Comparison of ENCODE assay signal across 20 cellular contexts in the genomic region with DNA sequence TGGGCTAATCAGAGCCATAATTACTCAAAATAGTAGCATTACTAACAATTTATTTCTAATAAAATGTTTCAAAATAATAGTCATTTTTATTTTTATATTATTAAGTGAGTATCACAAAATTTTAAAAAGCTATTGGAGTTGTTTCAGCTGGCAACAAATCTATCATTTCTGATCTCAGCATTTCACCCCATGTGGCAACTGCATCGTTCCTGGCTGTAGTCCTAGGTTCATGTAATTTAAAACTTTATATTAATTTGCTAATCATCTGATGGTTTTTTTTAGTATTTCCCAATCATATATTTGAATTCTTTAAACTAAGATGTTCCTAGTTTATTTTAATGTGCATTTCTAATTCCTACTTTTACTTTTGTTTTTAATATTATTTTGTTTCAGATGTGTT.
DNase-seq lines count a peak whose midpoint lies in the region; ATAC-seq and TF ChIP-seq lines count a peak whose summit lies in the region.
"Had no signal": no experiment of that assay in that cellular context is flagged by ENCODE, and none has a peak within 500 bp of the region (broad histone marks: within the 10 kb centered on the region; RNA-seq: fewer than 3 reads in every experiment).

No MANE protein-coding gene starts in this region.

- ATAC-seq in GM18505 (IDR thresholded peaks at IDR 0.05; ENCODE audit: unreplicated experiment) = no peak
- ATAC-seq: HepG2 had no signal

- peak overlapping the region; percentile 59 for H3K4me2 ChIP-seq in skeletal muscle satellite cell (ENCODE audit: low read length)
- H3K4me2 ChIP-seq: neural progenitor cell had no signal

- no peaks in the 10 kb centered on the region for H3K9me3 ChIP-seq in skeletal muscle satellite cell (replicated peaks; ENCODE audit: low read length)

- H3K9ac ChIP-seq in skeletal muscle satellite cell (ENCODE audit: low read depth, low read length) = peak overlapping the region; percentile 83
- H3K9ac ChIP-seq: neural progenitor cell had no signal

- H3K27me3 ChIP-seq in skeletal muscle satellite cell (ENCODE audit: control insufficient read depth, insufficient read depth, low read length) = no peaks in the 10 kb centered on the region
- H3K27me3 ChIP-seq: neural progenitor cell, upper lobe of left lung had no signal

- no peaks in the 10 kb centered on the region for H3K36me3 ChIP-seq in skeletal muscle satellite cell (ENCODE audit: insufficient read depth, low read length)
- H3K36me3 ChIP-seq: neural progenitor cell, upper lobe of left lung had no signal

- TF ChIP-seq POLR2A in GM18505 (IDR thresholded peaks at IDR 0.05; ENCODE audit: borderline replicate concordance, extremely low read depth, insufficient read depth, insufficient read length) = no peak

- DNase-seq in HCEC 1CT (peak; percentile 44), amniotic epithelial cell (ENCODE audit: low read depth) (peak; percentile 13), fibroblast of the aortic adventitia (ENCODE audit: low read depth) (peak; percentile 69), retina (no peak), globus pallidus (ENCODE audit: low spot score) (no peak)
- DNase-seq: activated CD4-positive, alpha-beta T cell treated with anti-CD3 and anti-CD28 coated beads, Interleukin-2, amount 50 U/mL, for 48 hours; activated naive CD4-positive, alpha-beta T cell treated with anti-CD3 and anti-CD28 coated beads, Interleukin-2, amount 50 U/mL, for 16 hours; activated T-cell treated with anti-CD3 and anti-CD28 coated beads, Interleukin-2, amount 50 U/mL, for 48 hours; AML-193; COR-L47; GOT3; NCI-H2029; NCI-H510A; Right ventricle myocardium superior; stimulated activated naive CD4-positive, alpha-beta T cell; upper lobe of left lung had no signal

- H3K4me3 ChIP-seq in fibroblast of the aortic adventitia (ENCODE audit: low read depth, low read length) (no peak overlapping the region), skeletal muscle satellite cell (ENCODE audit: low read length) (no peak overlapping the region)
- H3K4me3 ChIP-seq: neural progenitor cell, upper lobe of left lung had no signal

- H3K4me1 ChIP-seq in skeletal muscle satellite cell (ENCODE audit: control insufficient read depth, insufficient read depth, low read length) = peaks cover 23% of the 10 kb centered on the region
- H3K4me1 ChIP-seq: neural progenitor cell, upper lobe of left lung had no signal

- no peak for TF ChIP-seq CTCF in fibroblast of the aortic adventitia (IDR thresholded peaks at IDR 0.05; ENCODE audit: insufficient read depth, low read length)

Comparison
In these comparisons a context has a peak if more than half of its experiments do, and no peak if none do; other contexts are left out.
1. DNase-seq: peak in HCEC 1CT (single experiment), amniotic epithelial cell (single experiment) and fibroblast of the aortic adventitia (single experiment); none in retina (single experiment) and globus pallidus (single experiment).